In genomic region chr12:120086801-120087621, GRCh38 we compare ENCODE assay signal across 8 cellular contexts. TPM values are rescaled to one million over a fixed set of nuclear protein-coding genes. Genes with fewer than 3 reads are reported as not detected.
DNase-seq lines count a peak whose midpoint lies in the region.

No MANE protein-coding gene starts in this region.

- peak; percentile 98 for DNase-seq in GDM1 (lab: John Stamatoyannopoulos, UW)
- peak; percentile 97 to 99 for DNase-seq in HAP-1 (ENCODE audit: low spot score in 2 of 2)
- peak; percentile 98 for DNase-seq in MG63
- DNase-seq in SHP77 treated with DMSO at 0.1 percent for 48 hours (lab: John Stamatoyannopoulos, UW): peak; percentile 98
- peak; percentile 99 for DNase-seq in activated gamma-delta T cell treated with anti-CD3 and anti-CD28 coated beads, Interleukin-2, amount 50 U/mL, for 16 hours (ENCODE audit: low read depth)
- DNase-seq in foreskin melanocyte: peak; percentile 97

- peak overlapping the region; percentile 72 for H2AFZ ChIP-seq in neuron (ENCODE audit: low read depth, low read length)

- peak overlapping the region; percentile 62 for H3K27ac ChIP-seq in subcutaneous abdominal adipose tissue (ENCODE audit: low read depth, low read length)

- no peaks in the 10 kb centered on the region for H3K9me3 ChIP-seq in HAP-1
- no peaks in the 10 kb centered on the region for H3K9me3 ChIP-seq in MG63
- no peaks in the 10 kb centered on the region for H3K9me3 ChIP-seq in neuron (ENCODE audit: low read length)
- H3K9me3 ChIP-seq in subcutaneous abdominal adipose tissue (ENCODE audit: control insufficient read depth in 5 of 5, low read length in 5 of 5): no peaks in the 10 kb centered on the region

- H3K4me1 ChIP-seq in HAP-1 (peaks cover 4% of the 10 kb centered on the region), neuron (ENCODE audit: insufficient read depth, low read length) (peaks cover 20% of the 10 kb centered on the region), subcutaneous abdominal adipose tissue (ENCODE audit: control insufficient read depth in 5 of 5, insufficient read depth in 5 of 5, low read length in 5 of 5) (peaks cover 4 to 13% (median 11%) of the 10 kb centered on the region in 5 donors)

- in situ Hi-C loops in HAP-1 (cut with MboI; ENCODE audit: low sequenced_read_pairs): loop anchor here (10.0 kb wide), 1 partner anchor 92 kb away; no protein-coding TSS in a partner anchor

- H3K9ac ChIP-seq in subcutaneous abdominal adipose tissue (ENCODE audit: low read length in 5 of 5): peak overlapping the region in 4 of 5 donors; percentile 19 to 56 (median 50)

- H3K27me3 ChIP-seq in HAP-1 (ENCODE audit: low read depth) (no peaks in the 10 kb centered on the region), MG63 (no peaks in the 10 kb centered on the region), neuron (ENCODE audit: insufficient read depth, low read length) (no peaks in the 10 kb centered on the region), subcutaneous abdominal adipose tissue (ENCODE audit: control insufficient read depth in 5 of 5, insufficient read depth in 4 of 5, low read length in 5 of 5) (no peaks in the 10 kb centered on the region)

- H3K4me3 ChIP-seq in HAP-1: peak overlapping the region; percentile 29
- peak overlapping the region; percentile 47 for H3K4me3 ChIP-seq in MG63
- H3K4me3 ChIP-seq in neuron (ENCODE audit: low read length): peak overlapping the region; percentile 58
- H3K4me3 ChIP-seq in subcutaneous abdominal adipose tissue (ENCODE audit: low read depth in 1 of 5, low read length in 5 of 5): peak overlapping the region; percentile 59 to 76 (median 62)

- H3K36me3 ChIP-seq in HAP-1 (replicated peaks) (no peaks in the 10 kb centered on the region), MG63 (no peaks in the 10 kb centered on the region), neuron (ENCODE audit: insufficient read depth, low read length) (no peaks in the 10 kb centered on the region), subcutaneous abdominal adipose tissue (ENCODE audit: control insufficient read depth in 5 of 5, insufficient read depth in 5 of 5, low read length in 5 of 5) (peaks cover 0 to 6% (median 0%) of the 10 kb centered on the region in 5 donors)

RNA-seq across cellular contexts. Expression of gene RAB35, which starts 29.5 kb away (rescaled TPM):
- 53.3 and 57.1 TPM in 2 replicates for total RNA-seq in MG63 (2014; rRNA removed; shearing (Covaris generic); ENCODE audit: low replicate concordance)

Comparison
In these comparisons a context has a peak if more than half of its experiments do, and no peak if none do; other contexts are left out.
1. Peak in every context shown above with its lines: DNase-seq, H3K4me3 ChIP-seq and H3K27ac ChIP-seq.